In genomic region chr15:78455749-78456148, GRCh38 we compare ENCODE assay signal across 1 cellular context.
TF ChIP-seq lines count a peak whose summit lies in the region.

No MANE protein-coding gene starts in this region.

TF ChIP-seq in HEK293, 187 proteins besides CTCF, POLR2A, EP300 and RAD21 (continued from another document):
- TF ChIP-seq ZSCAN18 (tag by site-specific recombination; IDR thresholded peaks at IDR 0.05) (no peak), TRIM28 (IDR thresholded peaks at IDR 0.05; ENCODE audit: borderline replicate concordance, low read length) (peak; percentile 59; the same call in 1 of the 2 replicates), ZNF280C (tag by site-specific recombination; IDR thresholded peaks at IDR 0.05) (no peak), ZNF184 (tag by site-specific recombination; IDR thresholded peaks at IDR 0.05) (no peak), ZBTB6 (tag by site-specific recombination; IDR thresholded peaks at IDR 0.05) (peak; percentile 62), ZFP3 (tag by site-specific recombination; IDR thresholded peaks at IDR 0.05; ENCODE audit: low read depth) (no peak), FEZF1 (tag by site-specific recombination; IDR thresholded peaks at IDR 0.05) (peak; percentile 11; the same call in 1 of the 2 replicates), ZBTB44 (tag by site-specific recombination; IDR thresholded peaks at IDR 0.05) (0 out of 2 replicates have a peak, but pooled peaks have one; percentile 27), ZNF449 (tag by site-specific recombination; IDR thresholded peaks at IDR 0.05) (no peak)
